ENCODE assay signal across 1 cellular context in the genomic region with DNA sequence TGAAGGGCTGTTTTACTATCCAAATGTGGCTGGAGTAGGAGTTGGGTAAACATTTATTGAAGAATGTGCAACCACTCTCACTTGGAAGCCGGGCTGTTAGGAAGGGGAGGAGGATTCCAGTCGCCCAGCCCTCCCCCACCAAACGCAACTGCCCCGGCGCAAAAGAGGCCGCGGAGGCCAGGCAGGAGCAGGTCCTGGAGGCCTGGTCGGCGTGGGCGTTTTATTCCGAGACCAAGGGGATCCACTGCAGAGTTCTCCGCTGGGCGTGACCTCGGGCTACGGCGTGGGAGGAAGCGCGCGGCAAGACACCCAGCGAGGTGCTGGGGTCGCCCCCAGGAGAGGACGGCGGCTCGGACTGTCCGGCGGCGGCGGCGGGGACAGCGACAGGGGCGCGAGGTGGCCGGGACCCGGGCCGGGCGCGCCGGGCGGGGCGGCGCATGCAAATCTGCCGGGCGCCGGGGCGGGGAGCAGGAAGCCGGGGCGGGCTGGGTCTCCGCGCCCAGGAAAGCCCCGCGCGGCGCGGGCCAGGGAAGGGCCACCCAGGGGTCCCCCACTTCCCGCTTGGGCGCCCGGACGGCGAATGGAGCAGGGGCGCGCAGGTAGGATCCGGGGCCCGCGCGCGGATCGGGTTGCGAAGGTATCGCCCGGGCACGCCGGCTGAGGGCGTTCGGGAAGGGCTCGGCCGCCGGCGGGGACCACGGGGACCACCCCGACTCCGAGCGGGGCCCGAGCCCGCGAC.
A peak's percentile ranks its signal among the peaks of the same experiment; 100 is the strongest.
TF ChIP-seq lines count a peak whose summit lies in the region.

A gene (plus strand): TSS at position 553 of the 739 bp plus-strand sequence. CDS start 26,230 bp downstream, outside the sequence.

TF ChIP-seq in HepG2, 621 proteins besides CTCF, POLR2A, EP300 and RAD21 (continued from another document and continues in another):
- peak; percentile 93 for TF ChIP-seq ZNF235 (CRISPR knock-in tag; IDR thresholded peaks at IDR 0.05; ENCODE audit: borderline replicate concordance)
- TF ChIP-seq MED8 (CRISPR knock-in tag; IDR thresholded peaks at IDR 0.05; ENCODE audit: insufficient replicate concordance) = peak; percentile 59
- TF ChIP-seq ZKSCAN8 (CRISPR knock-in tag; IDR thresholded peaks at IDR 0.05; ENCODE audit: borderline replicate concordance) = peak; percentile 85; the same call in 1 of the 2 replicates
- TF ChIP-seq FOXO1 (CRISPR knock-in tag; IDR thresholded peaks at IDR 0.05) = peak; percentile 57; the same call in 1 of the 2 replicates
- TF ChIP-seq SALL1 (CRISPR knock-in tag; IDR thresholded peaks at IDR 0.05) = peak; percentile 88
- TF ChIP-seq, protein P1, sequence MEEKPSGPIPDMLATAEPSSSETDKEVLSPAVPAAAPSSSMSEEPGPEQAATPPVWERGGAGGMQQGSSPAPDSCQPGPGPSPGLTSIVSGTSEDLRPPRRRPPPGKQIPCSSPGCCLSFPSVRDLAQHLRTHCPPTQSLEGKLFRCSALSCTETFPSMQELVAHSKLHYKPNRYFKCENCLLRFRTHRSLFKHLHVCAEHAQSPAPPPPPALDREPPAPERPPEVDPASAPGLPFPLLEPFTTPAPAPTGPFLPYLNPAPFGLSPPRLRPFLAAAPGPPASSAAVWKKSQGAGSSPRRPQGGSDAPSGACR (CRISPR knock-in tag; IDR thresholded peaks at IDR 0.05) = no peak
- TF ChIP-seq, protein P2, sequence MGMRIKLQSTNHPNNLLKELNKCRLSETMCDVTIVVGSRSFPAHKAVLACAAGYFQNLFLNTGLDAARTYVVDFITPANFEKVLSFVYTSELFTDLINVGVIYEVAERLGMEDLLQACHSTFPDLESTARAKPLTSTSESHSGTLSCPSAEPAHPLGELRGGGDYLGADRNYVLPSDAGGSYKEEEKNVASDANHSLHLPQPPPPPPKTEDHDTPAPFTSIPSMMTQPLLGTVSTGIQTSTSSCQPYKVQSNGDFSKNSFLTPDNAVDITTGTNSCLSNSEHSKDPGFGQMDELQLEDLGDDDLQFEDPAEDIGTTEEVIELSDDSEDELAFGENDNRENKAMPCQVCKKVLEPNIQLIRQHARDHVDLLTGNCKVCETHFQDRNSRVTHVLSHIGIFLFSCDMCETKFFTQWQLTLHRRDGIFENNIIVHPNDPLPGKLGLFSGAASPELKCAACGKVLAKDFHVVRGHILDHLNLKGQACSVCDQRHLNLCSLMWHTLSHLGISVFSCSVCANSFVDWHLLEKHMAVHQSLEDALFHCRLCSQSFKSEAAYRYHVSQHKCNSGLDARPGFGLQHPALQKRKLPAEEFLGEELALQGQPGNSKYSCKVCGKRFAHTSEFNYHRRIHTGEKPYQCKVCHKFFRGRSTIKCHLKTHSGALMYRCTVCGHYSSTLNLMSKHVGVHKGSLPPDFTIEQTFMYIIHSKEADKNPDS (CRISPR knock-in tag; IDR thresholded peaks at IDR 0.05) = no peak; the same call in 1 of the 2 replicates
- peak; percentile 64; the same call in 1 of the 2 replicates for TF ChIP-seq ZNF816 (CRISPR knock-in tag; IDR thresholded peaks at IDR 0.05; ENCODE audit: borderline replicate concordance)
- TF ChIP-seq GABPB1 (CRISPR knock-in tag; IDR thresholded peaks at IDR 0.05) = peak; percentile 69
- TF ChIP-seq ZNF451 (CRISPR knock-in tag; IDR thresholded peaks at IDR 0.05) = no peak; the same call in 1 of the 2 replicates
- peak; percentile 47 for TF ChIP-seq CCAR2 (optimal IDR thresholded peaks at IDR 0.05; ENCODE audit: low read depth, low read length)
- peak; percentile 52; the same call in 1 of the 2 replicates for TF ChIP-seq ZNF607 (CRISPR knock-in tag; IDR thresholded peaks at IDR 0.05; ENCODE audit: borderline replicate concordance)
- no peak for TF ChIP-seq NPAS2 (CRISPR knock-in tag; IDR thresholded peaks at IDR 0.05; ENCODE audit: borderline replicate concordance)
- peak; percentile 56; the same call in 1 of the 2 replicates for TF ChIP-seq KDM5A (IDR thresholded peaks at IDR 0.05; ENCODE audit: borderline replicate concordance, low read length)
- TF ChIP-seq, protein P3, sequence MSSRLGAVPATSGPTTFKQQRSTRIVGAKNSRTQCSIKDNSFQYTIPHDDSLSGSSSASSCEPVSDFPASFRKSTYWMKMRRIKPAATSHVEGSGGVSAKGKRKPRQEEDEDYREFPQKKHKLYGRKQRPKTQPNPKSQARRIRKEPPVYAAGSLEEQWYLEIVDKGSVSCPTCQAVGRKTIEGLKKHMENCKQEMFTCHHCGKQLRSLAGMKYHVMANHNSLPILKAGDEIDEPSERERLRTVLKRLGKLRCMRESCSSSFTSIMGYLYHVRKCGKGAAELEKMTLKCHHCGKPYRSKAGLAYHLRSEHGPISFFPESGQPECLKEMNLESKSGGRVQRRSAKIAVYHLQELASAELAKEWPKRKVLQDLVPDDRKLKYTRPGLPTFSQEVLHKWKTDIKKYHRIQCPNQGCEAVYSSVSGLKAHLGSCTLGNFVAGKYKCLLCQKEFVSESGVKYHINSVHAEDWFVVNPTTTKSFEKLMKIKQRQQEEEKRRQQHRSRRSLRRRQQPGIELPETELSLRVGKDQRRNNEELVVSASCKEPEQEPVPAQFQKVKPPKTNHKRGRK (CRISPR knock-in tag; IDR thresholded peaks at IDR 0.05) = no peak
- TF ChIP-seq, protein P4, sequence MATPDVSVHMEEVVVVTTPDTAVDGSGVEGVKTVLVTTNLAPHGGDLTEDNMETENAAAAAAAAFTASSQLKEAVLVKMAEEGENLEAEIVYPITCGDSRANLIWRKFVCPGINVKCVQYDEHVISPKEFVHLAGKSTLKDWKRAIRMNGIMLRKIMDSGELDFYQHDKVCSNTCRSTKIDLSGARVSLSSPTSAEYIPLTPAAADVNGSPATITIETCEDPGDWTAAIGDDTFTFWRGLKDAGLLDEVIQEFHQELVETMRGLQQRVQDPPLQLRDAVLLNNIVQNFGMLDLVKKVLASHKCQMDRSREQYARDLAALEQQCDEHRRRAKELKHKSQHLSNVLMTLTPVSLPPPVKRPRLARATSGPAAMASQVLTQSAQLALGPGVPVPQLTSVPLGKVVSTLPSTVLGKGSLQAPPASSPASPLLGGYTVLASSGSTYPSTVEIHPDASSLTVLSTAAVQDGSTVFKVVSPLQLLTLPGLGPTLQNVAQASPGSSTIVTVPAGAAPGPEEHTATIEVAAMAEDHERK (CRISPR knock-in tag; IDR thresholded peaks at IDR 0.05; ENCODE audit: low read depth) = 0 out of 2 replicates have a peak, but pooled peaks have one; percentile 42
- TF ChIP-seq NCOA2 (CRISPR knock-in tag; IDR thresholded peaks at IDR 0.05) = peak; percentile 78
- peak; percentile 89 for TF ChIP-seq DMAP1 (CRISPR knock-in tag; IDR thresholded peaks at IDR 0.05)
- TF ChIP-seq ZNF44 (CRISPR knock-in tag; IDR thresholded peaks at IDR 0.05) = no peak
- no peak for TF ChIP-seq PTBP1 (IDR thresholded peaks at IDR 0.05; ENCODE audit: low read depth, low read length, poor library complexity, severe bottlenecking)
- TF ChIP-seq ZBTB38 (CRISPR knock-in tag; IDR thresholded peaks at IDR 0.05) = peak; percentile 49; the same call in 1 of the 2 replicates
- TF ChIP-seq TCF12 (IDR thresholded peaks at IDR 0.05) = no peak
- peak; percentile 78; the same call in 1 of the 2 replicates for TF ChIP-seq TCF12 (CRISPR knock-in tag; IDR thresholded peaks at IDR 0.05)
- TF ChIP-seq ZIK1 (CRISPR knock-in tag; IDR thresholded peaks at IDR 0.05; ENCODE audit: borderline replicate concordance, low read depth) = no peak; the same call in 1 of the 2 replicates
- TF ChIP-seq, protein P5, sequence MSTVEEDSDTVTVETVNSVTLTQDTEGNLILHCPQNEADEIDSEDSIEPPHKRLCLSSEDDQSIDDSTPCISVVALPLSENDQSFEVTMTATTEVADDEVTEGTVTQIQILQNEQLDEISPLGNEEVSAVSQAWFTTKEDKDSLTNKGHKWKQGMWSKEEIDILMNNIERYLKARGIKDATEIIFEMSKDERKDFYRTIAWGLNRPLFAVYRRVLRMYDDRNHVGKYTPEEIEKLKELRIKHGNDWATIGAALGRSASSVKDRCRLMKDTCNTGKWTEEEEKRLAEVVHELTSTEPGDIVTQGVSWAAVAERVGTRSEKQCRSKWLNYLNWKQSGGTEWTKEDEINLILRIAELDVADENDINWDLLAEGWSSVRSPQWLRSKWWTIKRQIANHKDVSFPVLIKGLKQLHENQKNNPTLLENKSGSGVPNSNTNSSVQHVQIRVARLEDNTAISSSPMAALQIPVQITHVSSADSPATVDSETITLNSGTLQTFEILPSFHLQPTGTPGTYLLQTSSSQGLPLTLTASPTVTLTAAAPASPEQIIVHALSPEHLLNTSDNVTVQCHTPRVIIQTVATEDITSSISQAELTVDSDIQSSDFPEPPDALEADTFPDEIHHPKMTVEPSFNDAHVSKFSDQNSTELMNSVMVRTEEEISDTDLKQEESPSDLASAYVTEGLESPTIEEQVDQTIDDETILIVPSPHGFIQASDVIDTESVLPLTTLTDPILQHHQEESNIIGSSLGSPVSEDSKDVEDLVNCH (CRISPR knock-in tag; IDR thresholded peaks at IDR 0.05) = no peak
- TF ChIP-seq, protein P6, sequence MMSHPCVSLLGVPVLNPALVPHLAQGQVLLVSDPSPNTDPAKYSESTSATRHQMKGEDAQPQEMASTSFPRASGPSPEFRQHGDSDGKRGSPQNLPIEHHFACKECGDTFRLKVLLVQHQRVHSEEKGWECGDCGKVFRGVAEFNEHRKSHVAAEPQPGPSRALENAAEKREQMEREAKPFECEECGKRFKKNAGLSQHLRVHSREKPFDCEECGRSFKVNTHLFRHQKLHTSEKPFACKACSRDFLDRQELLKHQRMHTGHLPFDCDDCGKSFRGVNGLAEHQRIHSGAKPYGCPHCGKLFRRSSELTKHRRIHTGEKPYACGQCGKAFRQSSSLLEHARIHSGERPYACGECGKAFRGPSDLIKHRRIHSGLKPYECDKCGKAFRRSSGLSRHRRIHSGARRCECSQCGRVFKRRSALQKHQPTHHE (CRISPR knock-in tag; IDR thresholded peaks at IDR 0.05; ENCODE audit: borderline replicate concordance) = peak; percentile 65; the same call in 1 of the 2 replicates
- TF ChIP-seq NBN (conservative IDR thresholded peaks at IDR 0.05) = no peak
- TF ChIP-seq THAP11 (CRISPR knock-in tag; IDR thresholded peaks at IDR 0.05) = peak; percentile 48
- TF ChIP-seq, protein P7, sequence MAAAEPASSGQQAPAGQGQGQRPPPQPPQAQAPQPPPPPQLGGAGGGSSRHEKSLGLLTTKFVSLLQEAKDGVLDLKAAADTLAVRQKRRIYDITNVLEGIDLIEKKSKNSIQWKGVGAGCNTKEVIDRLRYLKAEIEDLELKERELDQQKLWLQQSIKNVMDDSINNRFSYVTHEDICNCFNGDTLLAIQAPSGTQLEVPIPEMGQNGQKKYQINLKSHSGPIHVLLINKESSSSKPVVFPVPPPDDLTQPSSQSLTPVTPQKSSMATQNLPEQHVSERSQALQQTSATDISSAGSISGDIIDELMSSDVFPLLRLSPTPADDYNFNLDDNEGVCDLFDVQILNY (CRISPR knock-in tag; conservative IDR thresholded peaks at IDR 0.05) = no peak
- no peak for TF ChIP-seq ZNF17 (CRISPR knock-in tag; IDR thresholded peaks at IDR 0.05)
- TF ChIP-seq ZNF550 (CRISPR knock-in tag; IDR thresholded peaks at IDR 0.05; ENCODE audit: borderline replicate concordance) = no peak
- no peak for TF ChIP-seq FOXK1 (CRISPR knock-in tag; IDR thresholded peaks at IDR 0.05; ENCODE audit: borderline replicate concordance, low read depth)
- TF ChIP-seq, protein P8, sequence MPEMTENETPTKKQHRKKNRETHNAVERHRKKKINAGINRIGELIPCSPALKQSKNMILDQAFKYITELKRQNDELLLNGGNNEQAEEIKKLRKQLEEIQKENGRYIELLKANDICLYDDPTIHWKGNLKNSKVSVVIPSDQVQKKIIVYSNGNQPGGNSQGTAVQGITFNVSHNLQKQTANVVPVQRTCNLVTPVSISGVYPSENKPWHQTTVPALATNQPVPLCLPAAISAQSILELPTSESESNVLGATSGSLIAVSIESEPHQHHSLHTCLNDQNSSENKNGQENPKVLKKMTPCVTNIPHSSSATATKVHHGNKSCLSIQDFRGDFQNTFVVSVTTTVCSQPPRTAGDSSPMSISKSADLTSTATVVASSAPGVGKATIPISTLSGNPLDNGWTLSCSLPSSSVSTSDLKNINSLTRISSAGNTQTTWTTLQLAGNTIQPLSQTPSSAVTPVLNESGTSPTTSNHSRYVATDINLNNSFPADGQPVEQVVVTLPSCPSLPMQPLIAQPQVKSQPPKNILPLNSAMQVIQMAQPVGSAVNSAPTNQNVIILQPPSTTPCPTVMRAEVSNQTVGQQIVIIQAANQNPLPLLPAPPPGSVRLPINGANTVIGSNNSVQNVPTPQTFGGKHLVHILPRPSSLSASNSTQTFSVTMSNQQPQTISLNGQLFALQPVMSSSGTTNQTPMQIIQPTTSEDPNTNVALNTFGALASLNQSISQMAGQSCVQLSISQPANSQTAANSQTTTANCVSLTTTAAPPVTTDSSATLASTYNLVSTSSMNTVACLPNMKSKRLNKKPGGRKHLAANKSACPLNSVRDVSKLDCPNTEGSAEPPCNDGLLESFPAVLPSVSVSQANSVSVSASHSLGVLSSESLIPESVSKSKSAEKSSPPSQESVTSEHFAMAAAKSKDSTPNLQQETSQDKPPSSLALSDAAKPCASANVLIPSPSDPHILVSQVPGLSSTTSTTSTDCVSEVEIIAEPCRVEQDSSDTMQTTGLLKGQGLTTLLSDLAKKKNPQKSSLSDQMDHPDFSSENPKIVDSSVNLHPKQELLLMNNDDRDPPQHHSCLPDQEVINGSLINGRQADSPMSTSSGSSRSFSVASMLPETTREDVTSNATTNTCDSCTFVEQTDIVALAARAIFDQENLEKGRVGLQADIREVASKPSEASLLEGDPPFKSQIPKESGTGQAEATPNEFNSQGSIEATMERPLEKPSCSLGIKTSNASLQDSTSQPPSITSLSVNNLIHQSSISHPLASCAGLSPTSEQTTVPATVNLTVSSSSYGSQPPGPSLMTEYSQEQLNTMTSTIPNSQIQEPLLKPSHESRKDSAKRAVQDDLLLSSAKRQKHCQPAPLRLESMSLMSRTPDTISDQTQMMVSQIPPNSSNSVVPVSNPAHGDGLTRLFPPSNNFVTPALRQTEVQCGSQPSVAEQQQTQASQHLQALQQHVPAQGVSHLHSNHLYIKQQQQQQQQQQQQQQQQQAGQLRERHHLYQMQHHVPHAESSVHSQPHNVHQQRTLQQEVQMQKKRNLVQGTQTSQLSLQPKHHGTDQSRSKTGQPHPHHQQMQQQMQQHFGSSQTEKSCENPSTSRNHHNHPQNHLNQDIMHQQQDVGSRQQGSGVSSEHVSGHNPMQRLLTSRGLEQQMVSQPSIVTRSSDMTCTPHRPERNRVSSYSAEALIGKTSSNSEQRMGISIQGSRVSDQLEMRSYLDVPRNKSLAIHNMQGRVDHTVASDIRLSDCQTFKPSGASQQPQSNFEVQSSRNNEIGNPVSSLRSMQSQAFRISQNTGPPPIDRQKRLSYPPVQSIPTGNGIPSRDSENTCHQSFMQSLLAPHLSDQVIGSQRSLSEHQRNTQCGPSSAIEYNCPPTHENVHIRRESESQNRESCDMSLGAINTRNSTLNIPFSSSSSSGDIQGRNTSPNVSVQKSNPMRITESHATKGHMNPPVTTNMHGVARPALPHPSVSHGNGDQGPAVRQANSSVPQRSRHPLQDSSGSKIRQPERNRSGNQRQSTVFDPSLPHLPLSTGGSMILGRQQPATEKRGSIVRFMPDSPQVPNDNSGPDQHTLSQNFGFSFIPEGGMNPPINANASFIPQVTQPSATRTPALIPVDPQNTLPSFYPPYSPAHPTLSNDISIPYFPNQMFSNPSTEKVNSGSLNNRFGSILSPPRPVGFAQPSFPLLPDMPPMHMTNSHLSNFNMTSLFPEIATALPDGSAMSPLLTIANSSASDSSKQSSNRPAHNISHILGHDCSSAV (CRISPR knock-in tag; IDR thresholded peaks at IDR 0.05; ENCODE audit: borderline replicate concordance) = no peak
- no peak for TF ChIP-seq CHCHD3 (CRISPR knock-in tag; IDR thresholded peaks at IDR 0.05)
- TF ChIP-seq, protein P9, sequence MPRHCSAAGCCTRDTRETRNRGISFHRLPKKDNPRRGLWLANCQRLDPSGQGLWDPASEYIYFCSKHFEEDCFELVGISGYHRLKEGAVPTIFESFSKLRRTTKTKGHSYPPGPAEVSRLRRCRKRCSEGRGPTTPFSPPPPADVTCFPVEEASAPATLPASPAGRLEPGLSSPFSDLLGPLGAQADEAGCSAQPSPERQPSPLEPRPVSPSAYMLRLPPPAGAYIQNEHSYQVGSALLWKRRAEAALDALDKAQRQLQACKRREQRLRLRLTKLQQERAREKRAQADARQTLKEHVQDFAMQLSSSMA (CRISPR knock-in tag; IDR thresholded peaks at IDR 0.05) = no peak
